1 cellular context compared by ENCODE assay signal in the genomic region with DNA sequence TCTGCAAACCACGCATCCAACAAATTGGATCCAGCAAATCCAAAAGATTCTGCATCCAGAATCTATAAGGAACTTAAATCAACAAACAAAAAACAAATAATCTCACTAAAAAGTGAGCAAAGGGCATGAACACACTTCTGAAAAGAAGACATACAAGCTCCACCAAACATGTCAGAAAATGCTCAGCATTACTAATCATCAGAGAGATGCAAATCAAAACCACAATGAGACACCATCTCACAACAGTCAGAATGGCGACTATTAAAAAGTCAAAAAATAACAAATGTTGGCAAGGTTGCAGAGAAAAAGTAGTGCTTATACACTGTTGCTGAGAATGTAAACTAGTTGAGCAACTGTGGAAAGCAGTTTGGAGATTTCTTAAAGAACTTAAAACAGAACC.
TF ChIP-seq lines count a peak whose summit lies in the region.

No MANE protein-coding gene starts in this region.

TF ChIP-seq in GM12878, 131 proteins besides CTCF, POLR2A, EP300 and RAD21:
- peak; percentile 41; the same call in 1 of the 2 replicates for TF ChIP-seq RUNX3 (IDR thresholded peaks at IDR 0.05; ENCODE audit: low read length)
- no peak for TF ChIP-seq EED (IDR thresholded peaks at IDR 0.05; ENCODE audit: low read depth)
TF ChIP-seq in GM12878: peak in this region for 1.
